ENCODE assay signal across 1 cellular context in the genomic region with DNA sequence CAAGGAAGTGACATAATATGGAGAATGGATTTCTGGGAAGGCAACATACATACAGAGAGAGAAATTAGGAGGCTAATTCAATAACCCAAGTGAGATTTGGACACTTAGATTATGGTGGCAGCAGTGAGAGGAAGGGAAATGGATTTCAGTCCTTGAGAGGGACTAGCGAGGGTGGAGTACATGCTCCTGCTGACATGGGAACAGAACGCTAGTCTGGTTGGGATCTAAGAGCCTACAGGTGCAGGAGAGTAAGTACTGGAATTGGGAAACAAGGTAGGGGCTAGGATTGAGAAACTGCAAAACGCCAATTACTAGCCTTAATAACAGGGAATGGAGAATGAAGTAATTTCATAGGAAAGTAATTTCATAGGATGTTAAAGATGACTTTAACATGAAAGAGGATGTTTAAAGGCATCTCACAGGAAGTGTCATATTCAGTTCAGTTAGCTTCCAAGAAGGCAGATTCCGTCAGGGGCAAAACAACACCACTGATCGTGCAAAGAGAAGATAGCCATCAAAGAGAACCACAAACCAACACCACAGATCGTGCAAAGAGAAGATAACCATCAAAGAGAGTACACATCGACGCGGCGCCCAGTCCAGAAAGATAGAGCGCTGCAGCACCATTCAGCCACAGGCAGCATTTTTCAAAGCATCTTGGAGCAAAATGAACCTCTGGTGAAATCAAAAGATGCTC.
A peak's percentile ranks its signal among the peaks of the same experiment; 100 is the strongest.
TF ChIP-seq lines count a peak whose summit lies in the region.

No MANE protein-coding gene starts in this region.

TF ChIP-seq in HepG2, 621 proteins besides CTCF, POLR2A, EP300 and RAD21 (continued from another document and continues in another):
- TF ChIP-seq THAP11 (CRISPR knock-in tag; IDR thresholded peaks at IDR 0.05) (no peak), JARID2 (CRISPR knock-in tag; IDR thresholded peaks at IDR 0.05; ENCODE audit: insufficient replicate concordance) (no peak), AHR (CRISPR knock-in tag; IDR thresholded peaks at IDR 0.05) (peak; percentile 100), PTBP1 (IDR thresholded peaks at IDR 0.05; ENCODE audit: low read depth, low read length, poor library complexity, severe bottlenecking) (no peak), SOX13 (IDR thresholded peaks at IDR 0.05) (no peak), SOX13 (CRISPR knock-in tag; conservative IDR thresholded peaks at IDR 0.05 in 1 of 2, IDR thresholded peaks at IDR 0.05 in 1 of 2) (peak in 1 of 2 experiments; percentile 62; a peak in 1 of 4 replicates), TBX2 (CRISPR knock-in tag; IDR thresholded peaks at IDR 0.05; ENCODE audit: borderline replicate concordance) (peak; percentile 57; the same call in 1 of the 2 replicates), FOSL2 (CRISPR knock-in tag; IDR thresholded peaks at IDR 0.05) (peak; percentile 33; the same call in 1 of the 2 replicates), ZNF20 (CRISPR knock-in tag; IDR thresholded peaks at IDR 0.05) (no peak), MEF2D (CRISPR knock-in tag; IDR thresholded peaks at IDR 0.05) (0 out of 2 replicates have a peak, but pooled peaks have one; percentile 40), ZNF720 (CRISPR knock-in tag; IDR thresholded peaks at IDR 0.05) (no peak), SNAPC5 (CRISPR knock-in tag; IDR thresholded peaks at IDR 0.05; ENCODE audit: borderline replicate concordance) (no peak), HOXA9 (CRISPR knock-in tag; IDR thresholded peaks at IDR 0.05; ENCODE audit: borderline replicate concordance) (no peak), RBM39 (IDR thresholded peaks at IDR 0.05; ENCODE audit: low read depth, low read length, poor library complexity, severe bottlenecking) (no peak), BCL6 (CRISPR knock-in tag; IDR thresholded peaks at IDR 0.05) (peak; percentile 82), ELK4 (CRISPR knock-in tag; IDR thresholded peaks at IDR 0.05; ENCODE audit: borderline replicate concordance) (no peak), ZNF766 (CRISPR knock-in tag; IDR thresholded peaks at IDR 0.05; ENCODE audit: borderline replicate concordance) (no peak), ZNF280D (CRISPR knock-in tag; IDR thresholded peaks at IDR 0.05) (peak; percentile 18; the same call in 1 of the 2 replicates), TBX3 (IDR thresholded peaks at IDR 0.05; ENCODE audit: borderline replicate concordance) (peak; percentile 93), SMYD3 (CRISPR knock-in tag; IDR thresholded peaks at IDR 0.05) (peak; percentile 85), ZNF343 (CRISPR knock-in tag; IDR thresholded peaks at IDR 0.05) (no peak), MAFF (IDR thresholded peaks at IDR 0.05; ENCODE audit: low read depth, low read length) (peak; percentile 30; the same call in 1 of the 2 replicates), MYPOP (CRISPR knock-in tag; IDR thresholded peaks at IDR 0.05) (peak; percentile 55; the same call in 1 of the 2 replicates), KDM4B (CRISPR knock-in tag; IDR thresholded peaks at IDR 0.05) (no peak), GATA4 (IDR thresholded peaks at IDR 0.05; ENCODE audit: borderline replicate concordance, low read depth) (peak; percentile 88; the same call in 1 of the 2 replicates), KLF9 (CRISPR knock-in tag; IDR thresholded peaks at IDR 0.05; ENCODE audit: low read depth) (no peak), TARDBP (CRISPR knock-in tag; IDR thresholded peaks at IDR 0.05) (0 out of 2 replicates have a peak, but pooled peaks have one; percentile 57), ETV6 (CRISPR knock-in tag; conservative IDR thresholded peaks at IDR 0.05) (no peak), RBAK (CRISPR knock-in tag; IDR thresholded peaks at IDR 0.05) (no peak), SOX5 (CRISPR knock-in tag; IDR thresholded peaks at IDR 0.05; ENCODE audit: borderline replicate concordance) (peak; percentile 83), RARG (CRISPR knock-in tag; IDR thresholded peaks at IDR 0.05; ENCODE audit: low read depth) (no peak), KDM1A (CRISPR knock-in tag; IDR thresholded peaks at IDR 0.05) (0 out of 2 replicates have a peak, but pooled peaks have one; percentile 46), PAXIP1 (CRISPR knock-in tag; conservative IDR thresholded peaks at IDR 0.05) (0 out of 2 replicates have a peak, but pooled peaks have one; percentile 14), ZNF256 (CRISPR knock-in tag; conservative IDR thresholded peaks at IDR 0.05) (no peak), ZNF563 (CRISPR knock-in tag; IDR thresholded peaks at IDR 0.05) (no peak), DNMT3B (CRISPR knock-in tag; conservative IDR thresholded peaks at IDR 0.05) (no peak), POLR2AphosphoS5 (IDR thresholded peaks at IDR 0.05; ENCODE audit: low read depth, low read length) (no peak), ZKSCAN1 (IDR thresholded peaks at IDR 0.05; ENCODE audit: low read length) (no peak)
- TF ChIP-seq, protein P1, sequence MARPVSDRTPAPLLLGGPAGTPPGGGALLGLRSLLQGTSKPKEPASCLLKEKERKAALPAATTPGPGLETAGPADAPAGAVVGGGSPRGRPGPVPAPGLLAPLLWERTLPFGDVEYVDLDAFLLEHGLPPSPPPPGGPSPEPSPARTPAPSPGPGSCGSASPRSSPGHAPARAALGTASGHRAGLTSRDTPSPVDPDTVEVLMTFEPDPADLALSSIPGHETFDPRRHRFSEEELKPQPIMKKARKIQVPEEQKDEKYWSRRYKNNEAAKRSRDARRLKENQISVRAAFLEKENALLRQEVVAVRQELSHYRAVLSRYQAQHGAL (CRISPR knock-in tag; IDR thresholded peaks at IDR 0.05; ENCODE audit: not compliant biosample characterization) = no peak
- TF ChIP-seq, protein P2, sequence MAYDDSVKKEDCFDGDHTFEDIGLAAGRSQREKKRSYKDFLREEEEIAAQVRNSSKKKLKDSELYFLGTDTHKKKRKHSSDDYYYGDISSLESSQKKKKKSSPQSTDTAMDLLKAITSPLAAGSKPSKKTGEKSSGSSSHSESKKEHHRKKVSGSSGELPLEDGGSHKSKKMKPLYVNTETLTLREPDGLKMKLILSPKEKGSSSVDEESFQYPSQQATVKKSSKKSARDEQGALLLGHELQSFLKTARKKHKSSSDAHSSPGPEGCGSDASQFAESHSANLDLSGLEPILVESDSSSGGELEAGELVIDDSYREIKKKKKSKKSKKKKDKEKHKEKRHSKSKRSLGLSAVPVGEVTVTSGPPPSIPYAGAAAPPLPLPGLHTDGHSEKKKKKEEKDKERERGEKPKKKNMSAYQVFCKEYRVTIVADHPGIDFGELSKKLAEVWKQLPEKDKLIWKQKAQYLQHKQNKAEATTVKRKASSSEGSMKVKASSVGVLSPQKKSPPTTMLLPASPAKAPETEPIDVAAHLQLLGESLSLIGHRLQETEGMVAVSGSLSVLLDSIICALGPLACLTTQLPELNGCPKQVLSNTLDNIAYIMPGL (CRISPR knock-in tag; IDR thresholded peaks at IDR 0.05; ENCODE audit: borderline replicate concordance in 1 of 2, low read depth in 1 of 2) = no peak
- TF ChIP-seq, protein P3, sequence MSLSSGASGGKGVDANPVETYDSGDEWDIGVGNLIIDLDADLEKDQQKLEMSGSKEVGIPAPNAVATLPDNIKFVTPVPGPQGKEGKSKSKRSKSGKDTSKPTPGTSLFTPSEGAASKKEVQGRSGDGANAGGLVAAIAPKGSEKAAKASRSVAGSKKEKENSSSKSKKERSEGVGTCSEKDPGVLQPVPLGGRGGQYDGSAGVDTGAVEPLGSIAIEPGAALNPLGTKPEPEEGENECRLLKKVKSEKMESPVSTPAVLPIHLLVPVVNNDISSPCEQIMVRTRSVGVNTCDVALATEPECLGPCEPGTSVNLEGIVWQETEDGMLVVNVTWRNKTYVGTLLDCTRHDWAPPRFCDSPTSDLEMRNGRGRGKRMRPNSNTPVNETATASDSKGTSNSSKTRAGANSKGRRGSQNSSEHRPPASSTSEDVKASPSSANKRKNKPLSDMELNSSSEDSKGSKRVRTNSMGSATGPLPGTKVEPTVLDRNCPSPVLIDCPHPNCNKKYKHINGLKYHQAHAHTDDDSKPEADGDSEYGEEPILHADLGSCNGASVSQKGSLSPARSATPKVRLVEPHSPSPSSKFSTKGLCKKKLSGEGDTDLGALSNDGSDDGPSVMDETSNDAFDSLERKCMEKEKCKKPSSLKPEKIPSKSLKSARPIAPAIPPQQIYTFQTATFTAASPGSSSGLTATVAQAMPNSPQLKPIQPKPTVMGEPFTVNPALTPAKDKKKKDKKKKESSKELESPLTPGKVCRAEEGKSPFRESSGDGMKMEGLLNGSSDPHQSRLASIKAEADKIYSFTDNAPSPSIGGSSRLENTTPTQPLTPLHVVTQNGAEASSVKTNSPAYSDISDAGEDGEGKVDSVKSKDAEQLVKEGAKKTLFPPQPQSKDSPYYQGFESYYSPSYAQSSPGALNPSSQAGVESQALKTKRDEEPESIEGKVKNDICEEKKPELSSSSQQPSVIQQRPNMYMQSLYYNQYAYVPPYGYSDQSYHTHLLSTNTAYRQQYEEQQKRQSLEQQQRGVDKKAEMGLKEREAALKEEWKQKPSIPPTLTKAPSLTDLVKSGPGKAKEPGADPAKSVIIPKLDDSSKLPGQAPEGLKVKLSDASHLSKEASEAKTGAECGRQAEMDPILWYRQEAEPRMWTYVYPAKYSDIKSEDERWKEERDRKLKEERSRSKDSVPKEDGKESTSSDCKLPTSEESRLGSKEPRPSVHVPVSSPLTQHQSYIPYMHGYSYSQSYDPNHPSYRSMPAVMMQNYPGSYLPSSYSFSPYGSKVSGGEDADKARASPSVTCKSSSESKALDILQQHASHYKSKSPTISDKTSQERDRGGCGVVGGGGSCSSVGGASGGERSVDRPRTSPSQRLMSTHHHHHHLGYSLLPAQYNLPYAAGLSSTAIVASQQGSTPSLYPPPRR (CRISPR knock-in tag; IDR thresholded peaks at IDR 0.05; ENCODE audit: borderline replicate concordance) = no peak
- TF ChIP-seq, protein P4, sequence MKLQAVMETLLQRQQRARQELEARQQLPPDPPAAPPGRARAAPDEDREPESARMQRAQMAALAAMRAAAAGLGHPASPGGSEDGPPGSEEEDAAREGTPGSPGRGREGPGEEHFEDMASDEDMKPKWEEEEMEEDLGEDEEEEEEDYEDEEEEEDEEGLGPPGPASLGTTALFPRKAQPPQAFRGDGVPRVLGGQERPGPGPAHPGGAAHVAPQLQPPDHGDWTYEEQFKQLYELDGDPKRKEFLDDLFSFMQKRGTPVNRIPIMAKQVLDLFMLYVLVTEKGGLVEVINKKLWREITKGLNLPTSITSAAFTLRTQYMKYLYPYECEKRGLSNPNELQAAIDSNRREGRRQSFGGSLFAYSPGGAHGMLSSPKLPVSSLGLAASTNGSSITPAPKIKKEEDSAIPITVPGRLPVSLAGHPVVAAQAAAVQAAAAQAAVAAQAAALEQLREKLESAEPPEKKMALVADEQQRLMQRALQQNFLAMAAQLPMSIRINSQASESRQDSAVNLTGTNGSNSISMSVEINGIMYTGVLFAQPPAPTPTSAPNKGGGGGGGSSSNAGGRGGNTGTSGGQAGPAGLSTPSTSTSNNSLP (IDR thresholded peaks at IDR 0.05; ENCODE audit: low read depth, low read length) = no peak
